ENCODE assay signal across 1 cellular context in the genomic region with DNA sequence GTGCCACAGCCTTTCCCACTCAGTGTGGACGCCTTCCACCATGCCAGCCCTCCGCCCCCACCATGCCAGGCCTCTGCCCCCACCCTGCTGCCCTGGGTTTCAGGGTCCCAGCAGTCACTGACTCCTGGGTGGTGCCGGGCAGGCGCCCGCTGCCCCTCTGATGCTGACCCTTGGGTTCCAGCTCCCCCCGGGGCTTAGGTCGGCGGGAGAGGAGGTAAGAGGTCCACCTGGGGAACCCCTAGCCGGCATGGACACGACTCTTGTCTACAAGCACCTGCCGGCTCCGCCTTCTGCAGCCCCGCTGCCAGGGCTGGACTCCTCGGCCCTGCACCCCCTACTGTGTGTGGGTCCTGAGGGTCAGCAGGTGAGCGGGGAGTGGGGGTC.
TF ChIP-seq lines count a peak whose summit lies in the region.

No MANE protein-coding gene starts in this region.

TF ChIP-seq in H1, 55 proteins besides CTCF, POLR2A, EP300 and RAD21:
- TF ChIP-seq, protein P1, sequence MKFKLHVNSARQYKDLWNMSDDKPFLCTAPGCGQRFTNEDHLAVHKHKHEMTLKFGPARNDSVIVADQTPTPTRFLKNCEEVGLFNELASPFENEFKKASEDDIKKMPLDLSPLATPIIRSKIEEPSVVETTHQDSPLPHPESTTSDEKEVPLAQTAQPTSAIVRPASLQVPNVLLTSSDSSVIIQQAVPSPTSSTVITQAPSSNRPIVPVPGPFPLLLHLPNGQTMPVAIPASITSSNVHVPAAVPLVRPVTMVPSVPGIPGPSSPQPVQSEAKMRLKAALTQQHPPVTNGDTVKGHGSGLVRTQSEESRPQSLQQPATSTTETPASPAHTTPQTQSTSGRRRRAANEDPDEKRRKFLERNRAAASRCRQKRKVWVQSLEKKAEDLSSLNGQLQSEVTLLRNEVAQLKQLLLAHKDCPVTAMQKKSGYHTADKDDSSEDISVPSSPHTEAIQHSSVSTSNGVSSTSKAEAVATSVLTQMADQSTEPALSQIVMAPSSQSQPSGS (IDR thresholded peaks at IDR 0.05; ENCODE audit: low read length), result no peak
- TF ChIP-seq CREB1 (IDR thresholded peaks at IDR 0.05) (no peak), SIN3A (conservative IDR thresholded peaks at IDR 0.05 in 1 of 2, IDR thresholded peaks at IDR 0.05 in 1 of 2; ENCODE audit: low read depth in 1 of 2, low read length in 2 of 2) (no peak)
TF ChIP-seq in H1: peak in this region for 0.
